Comparison of ENCODE assay signal across 8 cellular contexts in the genomic region with DNA sequence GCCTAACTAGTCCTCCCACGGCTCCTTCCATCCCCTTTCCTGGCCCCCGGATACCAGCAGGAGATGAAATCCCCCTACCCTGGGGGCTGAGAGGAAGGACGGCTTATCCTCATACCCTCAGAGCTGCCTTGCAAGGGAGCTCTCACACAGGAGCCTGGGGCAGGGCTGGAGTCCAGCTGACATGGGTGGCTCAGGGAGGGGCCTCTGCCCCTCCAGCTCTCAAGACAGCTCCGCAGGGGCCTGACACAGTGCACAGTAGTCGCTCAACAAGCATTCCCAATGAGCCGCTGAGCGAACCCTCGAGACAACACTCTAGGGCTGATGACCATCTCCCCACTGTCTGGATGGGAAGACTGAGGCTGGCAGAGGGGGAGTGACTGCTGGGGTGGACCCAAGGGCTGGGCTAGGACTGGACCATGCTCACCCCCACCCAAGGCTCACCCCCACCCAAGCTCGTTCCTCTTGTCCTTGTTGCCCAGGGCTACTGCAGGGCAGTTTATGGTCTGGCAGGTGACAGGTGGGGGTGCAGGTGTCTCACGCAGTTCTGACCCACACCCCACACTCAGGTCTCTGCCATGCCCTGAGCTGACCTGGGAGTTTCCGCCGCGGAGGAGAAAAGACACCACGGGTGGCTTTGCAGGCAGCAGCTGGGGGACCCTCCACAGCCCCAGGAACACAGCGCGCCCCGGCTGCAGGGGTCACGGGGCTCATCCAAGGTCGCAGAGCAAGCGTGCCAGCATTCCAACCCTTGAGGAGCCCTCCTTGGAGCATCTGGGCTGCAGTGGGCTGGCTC. TPM values are rescaled to one million over a fixed set of nuclear protein-coding genes. Genes with fewer than 3 reads are reported as not detected.
A peak's percentile ranks its signal among the peaks of the same experiment; 100 is the strongest.
DNase-seq lines count a peak whose midpoint lies in the region; ATAC-seq and TF ChIP-seq lines count a peak whose summit lies in the region.

No MANE protein-coding gene starts in this region.

- DNase-seq in COLO668 (lab: John Stamatoyannopoulos, UW; ENCODE audit: unreplicated experiment) (peak; percentile 42), RWPE2 (ENCODE audit: low spot score) (no peak), epithelial cell of proximal tubule (ENCODE audit: low read depth) (no peak), trophoblast cell (peak; percentile 93 to 95), SIG-M5 treated with dmso at 0.1 percent for 504 hours (lab: John Stamatoyannopoulos, UW; ENCODE audit: unreplicated experiment) (no peak), HuH-7 (ENCODE audit: low spot score) (no peak)
- DNase-seq in stimulated activated CD4-positive, alpha-beta T cell treated with anti-CD3 and anti-CD28 coated beads, Interleukin-2, amount 100 ng/mL, for 24 hours = no peak

- no peak overlapping the region for H2AK5ac ChIP-seq in trophoblast cell (ENCODE audit: low read length)

- no peak overlapping the region for H2BK5ac ChIP-seq in trophoblast cell (ENCODE audit: low read depth, low read length, poor library complexity)

- H2AFZ ChIP-seq in trophoblast cell (ENCODE audit: insufficient read depth, low read length, poor library complexity) = no peak overlapping the region

- peak overlapping the region; percentile 97 for H3K4me2 ChIP-seq in trophoblast cell (ENCODE audit: low read length)

- peaks cover 11% of the 10 kb centered on the region for H3K36me3 ChIP-seq in RWPE2 (ENCODE audit: low read depth)
- peaks cover 9 to 18% of the 10 kb centered on the region in 2 experiments for H3K36me3 ChIP-seq in trophoblast cell (ENCODE audit: control insufficient read depth in 1 of 2, insufficient read depth in 2 of 2, low read length in 2 of 2)

- H3K4me3 ChIP-seq in RWPE2 (ENCODE audit: severe bottlenecking) (no peak overlapping the region), epithelial cell of proximal tubule (ENCODE audit: low read depth, low read length) (peak overlapping the region; percentile 88), trophoblast cell (ENCODE audit: low read depth, low read length) (peak overlapping the region; percentile 25)

- peaks cover 73% of the 10 kb centered on the region for H3K79me2 ChIP-seq in trophoblast cell (ENCODE audit: control insufficient read depth, insufficient read depth, low read length, poor library complexity)

- peak overlapping the region; percentile 90 for H3K27ac ChIP-seq in RWPE2 (ENCODE audit: poor library complexity, severe bottlenecking)
- H3K27ac ChIP-seq in trophoblast cell (ENCODE audit: low read depth, low read length) = peak overlapping the region; percentile 82

- no peak overlapping the region for H4K8ac ChIP-seq in trophoblast cell (ENCODE audit: low read depth, low read length)

- H3K23ac ChIP-seq in trophoblast cell (ENCODE audit: low read length) = no peak overlapping the region

- H2BK120ac ChIP-seq in trophoblast cell (ENCODE audit: insufficient read depth, low read length, poor library complexity) = no peak overlapping the region

- no peak overlapping the region for H3K9ac ChIP-seq in trophoblast cell (ENCODE audit: low read length)

- no peak overlapping the region for H3K14ac ChIP-seq in trophoblast cell (ENCODE audit: low read length)

- no peak overlapping the region for H4K91ac ChIP-seq in trophoblast cell (ENCODE audit: low read depth, low read length)

- no peak for ATAC-seq in RWPE2 (ENCODE audit: low read depth)
- no peak for ATAC-seq in HG03175 (IDR thresholded peaks at IDR 0.05; ENCODE audit: unreplicated experiment)

- TF ChIP-seq CTCF in RWPE2 (IDR thresholded peaks at IDR 0.05; ENCODE audit: poor library complexity, severe bottlenecking) (no peak), epithelial cell of proximal tubule (conservative IDR thresholded peaks at IDR 0.05; ENCODE audit: low read depth, low read length) (no peak)

- H3K4ac ChIP-seq in trophoblast cell (ENCODE audit: low read depth, low read length) = peak overlapping the region; percentile 93

- no peaks in the 10 kb centered on the region for H3K9me3 ChIP-seq in RWPE2 (ENCODE audit: severe bottlenecking)
- no peaks in the 10 kb centered on the region for H3K9me3 ChIP-seq in trophoblast cell (ENCODE audit: insufficient read depth, low read depth, low read length)

- peak overlapping the region; percentile 0 for H3K18ac ChIP-seq in trophoblast cell (ENCODE audit: low read length)

- H3K27me3 ChIP-seq in RWPE2 (ENCODE audit: insufficient read depth, poor library complexity, severe bottlenecking) = no peaks in the 10 kb centered on the region
- H3K27me3 ChIP-seq in trophoblast cell (ENCODE audit: insufficient read depth, low read length) = no peaks in the 10 kb centered on the region

- H2BK12ac ChIP-seq in trophoblast cell (ENCODE audit: low read length) = no peak overlapping the region

- H3K4me1 ChIP-seq in RWPE2 (ENCODE audit: insufficient read depth, poor library complexity, severe bottlenecking) (peaks cover 19% of the 10 kb centered on the region), trophoblast cell (ENCODE audit: control insufficient read depth in 1 of 2, insufficient read depth in 2 of 2, low read length in 2 of 2) (peaks cover 47 to 59% of the 10 kb centered on the region in 2 experiments)

- peaks cover 45% of the 10 kb centered on the region for H3K79me1 ChIP-seq in trophoblast cell (ENCODE audit: low read length)

- no peak overlapping the region for H4K12ac ChIP-seq in trophoblast cell (ENCODE audit: low read depth, low read length)

- WGBS in trophoblast cell (ENCODE audit: extremely low coverage, insufficient coverage, insufficient read length) = no CpG with 5 or more reads among the region's 20 CpGs

RNA-seq across cellular contexts. Expression of a gene that starts 3.9 kb away (rescaled TPM):
- 22.1 and 28.1 TPM in 2 replicates for total RNA-seq in epithelial cell of proximal tubule
- 33.3 and 34.5 TPM in 2 replicates for polyA plus RNA-seq in trophoblast cell (2013)

RNA-seq across cellular contexts. Expression of a gene that starts 55.2 kb away (rescaled TPM):
- 26.7 and 31.5 TPM in 2 replicates for total RNA-seq in epithelial cell of proximal tubule
- polyA plus RNA-seq in trophoblast cell (2013) = 73.6 and 81.3 TPM in 2 replicates

Comparison
In these comparisons a context has a peak if more than half of its experiments do, and no peak if none do; other contexts are left out.
1. DNase-seq: peak in COLO668 (single experiment) and trophoblast cell (2 of 2); none in RWPE2 (single experiment), epithelial cell of proximal tubule (single experiment), stimulated activated CD4-positive, alpha-beta T cell treated with anti-CD3 and anti-CD28 coated beads, Interleukin-2, amount 100 ng/mL, for 24 hours (0 of 2), SIG-M5 treated with dmso at 0.1 percent for 504 hours (single experiment) and HuH-7 (single experiment).